ENCODE assay signal across 12 cellular contexts in the genomic region with DNA sequence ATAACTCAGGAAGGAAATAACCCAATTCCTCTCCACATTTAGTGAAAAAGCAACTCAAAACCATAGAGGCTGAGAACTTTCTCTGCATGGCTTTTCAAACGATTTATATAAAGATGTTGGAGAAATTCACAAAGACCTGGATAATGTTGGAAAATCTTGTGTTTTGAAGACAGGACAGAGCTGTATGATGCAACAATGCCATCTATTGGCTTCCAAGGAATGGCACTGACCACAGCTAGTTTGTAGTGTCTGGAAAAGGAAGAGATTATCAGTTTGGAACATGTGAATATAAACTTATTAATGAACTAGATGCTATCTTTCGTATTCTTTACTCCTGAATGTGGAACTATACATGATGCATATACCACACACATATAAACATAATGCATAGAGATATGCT.
DNase-seq lines count a peak whose midpoint lies in the region; ATAC-seq and TF ChIP-seq lines count a peak whose summit lies in the region.
"Had no signal": no experiment of that assay in that cellular context is flagged by ENCODE, and none has a peak within 500 bp of the region (broad histone marks: within the 10 kb centered on the region; RNA-seq: fewer than 3 reads in every experiment).

No MANE protein-coding gene starts in this region.

- no peak overlapping the region for H3K4me3 ChIP-seq in cardiac fibroblast (replicated peaks in 1 of 2; ENCODE audit: low read depth in 2 of 2, low read length in 2 of 2)

- TF ChIP-seq CTCF in C4-2B (conservative IDR thresholded peaks at IDR 0.05) (peak; percentile 64), cardiac fibroblast (IDR thresholded peaks at IDR 0.05; ENCODE audit: low read depth, low read length) (no peak)

- no peak overlapping the region for H3K27ac ChIP-seq in C4-2B
- H3K27ac ChIP-seq: neutrophil had no signal

- ATAC-seq in left lobe of liver (peak; percentile 55), HG02798 (IDR thresholded peaks at IDR 0.05; ENCODE audit: poor library complexity, unreplicated experiment) (no peak), HG03432 (IDR thresholded peaks at IDR 0.05; ENCODE audit: unreplicated experiment) (no peak), HG02763 (IDR thresholded peaks at IDR 0.05; ENCODE audit: unreplicated experiment) (no peak)

- DNase-seq in M059J (ENCODE audit: low read depth) = peak; percentile 35
- peak; percentile 25 to 44 for DNase-seq in cardiac fibroblast (ENCODE audit: low read depth in 2 of 2)
- no peak for DNase-seq in left lobe of liver (ENCODE audit: low spot score)
- DNase-seq in activated CD8-positive, alpha-beta memory T cell treated with anti-CD3 and anti-CD28 coated beads, Interleukin-2, amount 50 U/mL, for 48 hours = no peak
- DNase-seq: activated naive CD4-positive, alpha-beta T cell treated with anti-CD3 and anti-CD28 coated beads, Interleukin-2, amount 50 U/mL, for 16 hours; EL; NCI-H187 had no signal

Comparison
In these comparisons a context has a peak if more than half of its experiments do, and no peak if none do; other contexts are left out.
1. DNase-seq: peak in M059J (single experiment) and cardiac fibroblast (2 of 2); none in left lobe of liver (single experiment) and activated CD8-positive, alpha-beta memory T cell treated with anti-CD3 and anti-CD28 coated beads, Interleukin-2, amount 50 U/mL, for 48 hours (single experiment).